In the genomic region with DNA sequence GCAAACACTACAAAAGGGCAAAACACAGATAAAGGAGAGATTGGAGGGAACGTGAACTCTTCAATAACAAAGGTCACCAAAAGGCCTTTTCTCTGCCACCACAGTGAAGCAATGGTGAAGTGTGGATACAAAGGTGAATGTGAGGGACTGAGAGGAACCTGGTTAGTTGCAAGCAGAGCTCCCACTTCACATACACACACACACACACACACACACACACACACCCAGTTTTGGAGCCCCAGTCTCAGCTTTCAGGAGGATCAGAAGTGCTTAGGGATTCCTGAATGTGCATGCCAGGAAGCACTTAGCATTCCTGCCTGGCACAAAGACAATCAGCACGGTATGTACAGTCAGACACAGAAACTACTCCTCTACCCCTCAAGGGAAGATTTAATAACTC, we compare ENCODE assay signal across 23 cellular contexts.
DNase-seq lines count a peak whose midpoint lies in the region; ATAC-seq and TF ChIP-seq lines count a peak whose summit lies in the region.
"Had no signal": no experiment of that assay in that cellular context is flagged by ENCODE, and none has a peak within 500 bp of the region (broad histone marks: within the 10 kb centered on the region; RNA-seq: fewer than 3 reads in every experiment).

No MANE protein-coding gene starts in this region.

- no peak for TF ChIP-seq CTCF in HFFc6 (IDR thresholded peaks at IDR 0.05)
- no peak for TF ChIP-seq CTCF in fibroblast of mammary gland (conservative IDR thresholded peaks at IDR 0.05; ENCODE audit: control insufficient read depth, insufficient read depth, low read depth, low read length)
- TF ChIP-seq CTCF in lower lobe of right lung (IDR thresholded peaks at IDR 0.05) = no peak
- no peak for TF ChIP-seq CTCF in esophagus muscularis mucosa (IDR thresholded peaks at IDR 0.05)

- no peaks in the 10 kb centered on the region for H3K9me3 Mint-ChIP-seq in HFFc6
- H3K9me3 Mint-ChIP-seq in activated T-helper 1 cell treated with anti-CD3 and anti-CD28 coated beads, Interleukin-12 subunit alpha, Interleukin-12 subunit beta, Interleukin-2, Interleukin-4 antibody, amounts not matched to agents 30 ng/mL and 10 ng/mL and 1 ng/mL, durations not matched to agents 14 hours and 24 hours and 36 hours = no peaks in the 10 kb centered on the region
- H3K9me3 Mint-ChIP-seq: activated naive CD4-positive, alpha-beta T cell treated with anti-CD3 and anti-CD28 coated beads, Interleukin-2, amount 10 ng/mL, durations not matched to agents 7 days and 5 days; naive thymus-derived CD8-positive, alpha-beta T cell had no signal

- peaks cover 9% of the 10 kb centered on the region for H3K36me3 Mint-ChIP-seq in HFFc6 (ENCODE audit: low read depth)
- H3K36me3 Mint-ChIP-seq in activated T-helper 1 cell treated with anti-CD3 and anti-CD28 coated beads, Interleukin-12 subunit alpha, Interleukin-12 subunit beta, Interleukin-2, Interleukin-4 antibody, amounts not matched to agents 30 ng/mL and 10 ng/mL and 1 ng/mL, durations not matched to agents 14 hours and 24 hours and 36 hours (ENCODE audit: low read depth) = peaks cover 26% of the 10 kb centered on the region

- DNase-seq in AG08395 (ENCODE audit: low spot score) = peak; percentile 26
- DNase-seq in HFFc6 = peak; percentile 7
- peak; percentile 2 for DNase-seq in fibroblast of mammary gland (ENCODE audit: low read depth)
- DNase-seq in lower lobe of right lung = peak; percentile 46
- DNase-seq in mucosa of gallbladder (ENCODE audit: low spot score) = no peak
- DNase-seq in NCI-H187 treated with DMSO at 0.1 percent for 48 hours (lab: John Stamatoyannopoulos, UW) = no peak
- DNase-seq in activated T-helper 1 cell treated with anti-CD3 and anti-CD28 coated beads, Interleukin-12 subunit alpha, Interleukin-12 subunit beta, Interleukin-2, Interleukin-4 antibody, amounts not matched to agents 30 ng/mL and 10 ng/mL and 1 ng/mL, durations not matched to agents 14 hours and 24 hours and 36 hours (ENCODE audit: low spot score) = no peak
- DNase-seq in esophagus muscularis mucosa (ENCODE audit: extremely low spot score) = no peak
- DNase-seq: activated CD4-positive, alpha-beta T cell treated with anti-CD3 and anti-CD28 coated beads for 4 hours; activated CD8-positive, alpha-beta memory T cell treated with anti-CD3 and anti-CD28 coated beads, Interleukin-2, amount 50 U/mL, for 48 hours; activated naive CD4-positive, alpha-beta T cell treated with anti-CD3 and anti-CD28 coated beads, Interleukin-2, amount 10 ng/mL, durations not matched to agents 7 days and 5 days; central memory CD4-positive, alpha-beta T cell; COR-L47; glutamatergic neuron; kidney; naive thymus-derived CD8-positive, alpha-beta T cell; NCI-H1694; NCI-H82; sigmoid colon; stimulated activated CD4-positive, alpha-beta T cell treated with anti-CD3 and anti-CD28 coated beads, Interleukin-4, amount 100 ng/mL, for 24 hours had no signal

- WGBS in esophagus muscularis mucosa = 58% methylated on average over 2 of the region's 2 CpGs

- H3K9me3 ChIP-seq in lower lobe of right lung (no peaks in the 10 kb centered on the region), esophagus muscularis mucosa (no peaks in the 10 kb centered on the region)
- H3K9me3 ChIP-seq: sigmoid colon, tibial nerve had no signal

- no peaks in the 10 kb centered on the region for H3K27me3 Mint-ChIP-seq in HFFc6 (ENCODE audit: insufficient read depth)
- no peaks in the 10 kb centered on the region for H3K27me3 Mint-ChIP-seq in activated T-helper 1 cell treated with anti-CD3 and anti-CD28 coated beads, Interleukin-12 subunit alpha, Interleukin-12 subunit beta, Interleukin-2, Interleukin-4 antibody, amounts not matched to agents 30 ng/mL and 10 ng/mL and 1 ng/mL, durations not matched to agents 14 hours and 24 hours and 36 hours (ENCODE audit: insufficient read depth)
- H3K27me3 Mint-ChIP-seq: activated naive CD4-positive, alpha-beta T cell treated with anti-CD3 and anti-CD28 coated beads, Interleukin-2, amount 10 ng/mL, durations not matched to agents 7 days and 5 days; naive thymus-derived CD8-positive, alpha-beta T cell had no signal

- intact Hi-C loops in lower lobe of right lung (cut with DNase I) = no loop called here
- intact Hi-C loops in activated T-helper 1 cell treated with anti-CD3 and anti-CD28 coated beads, Interleukin-12 subunit alpha, Interleukin-12 subunit beta, Interleukin-2, Interleukin-4 antibody, amounts not matched to agents 30 ng/mL and 10 ng/mL and 1 ng/mL, durations not matched to agents 14 hours and 24 hours and 36 hours (cut with micrococcal nuclease) = no loop called here
- intact Hi-C loops in esophagus muscularis mucosa (cut with DNase I) = no loop called here

- TF ChIP-seq EP300 in esophagus muscularis mucosa (IDR thresholded peaks at IDR 0.05) = no peak

- H3K36me3 ChIP-seq in lower lobe of right lung (no peaks in the 10 kb centered on the region), esophagus muscularis mucosa (no peaks in the 10 kb centered on the region)
- H3K36me3 ChIP-seq: tibial nerve had no signal

- H3K27me3 ChIP-seq in lower lobe of right lung (ENCODE audit: low read depth) = no peaks in the 10 kb centered on the region
- H3K27me3 ChIP-seq in esophagus muscularis mucosa = no peaks in the 10 kb centered on the region
- H3K27me3 ChIP-seq: sigmoid colon, tibial nerve had no signal

- peak; percentile 80 to 88 for ATAC-seq in lower lobe of right lung
- ATAC-seq: naive thymus-derived CD8-positive, alpha-beta T cell had no signal

- no peak overlapping the region for H3K4me3 Mint-ChIP-seq in HFFc6
- H3K4me3 Mint-ChIP-seq in activated T-helper 1 cell treated with anti-CD3 and anti-CD28 coated beads, Interleukin-12 subunit alpha, Interleukin-12 subunit beta, Interleukin-2, Interleukin-4 antibody, amounts not matched to agents 30 ng/mL and 10 ng/mL and 1 ng/mL, durations not matched to agents 14 hours and 24 hours and 36 hours = no peak overlapping the region
- H3K4me3 Mint-ChIP-seq: activated naive CD4-positive, alpha-beta T cell treated with anti-CD3 and anti-CD28 coated beads, Interleukin-2, amount 10 ng/mL, durations not matched to agents 7 days and 5 days; naive thymus-derived CD8-positive, alpha-beta T cell; T-helper 1 cell treated with Interleukin-12 subunit alpha and Interleukin-12 subunit beta and Interleukin-4 antibody, amounts not matched to agents 30 μg/mL and 1 μg/mL, for 36 hours had no signal

- H3K4me1 ChIP-seq in lower lobe of right lung (no peaks in the 10 kb centered on the region), esophagus muscularis mucosa (peaks cover 0 to 11% (median 2%) of the 10 kb centered on the region in 4 donors)
- H3K4me1 ChIP-seq: tibial nerve had no signal

- H3K4me3 ChIP-seq in fibroblast of mammary gland (ENCODE audit: control insufficient read depth, low read depth, low read length) (no peak overlapping the region), lower lobe of right lung (no peak overlapping the region), esophagus muscularis mucosa (no peak overlapping the region)
- H3K4me3 ChIP-seq: sigmoid colon, tibial nerve had no signal

- H3K27ac Mint-ChIP-seq in HFFc6 = no peak overlapping the region
- H3K27ac Mint-ChIP-seq in activated T-helper 1 cell treated with anti-CD3 and anti-CD28 coated beads, Interleukin-12 subunit alpha, Interleukin-12 subunit beta, Interleukin-2, Interleukin-4 antibody, amounts not matched to agents 30 ng/mL and 10 ng/mL and 1 ng/mL, durations not matched to agents 14 hours and 24 hours and 36 hours = no peak overlapping the region
- H3K27ac Mint-ChIP-seq: activated naive CD4-positive, alpha-beta T cell treated with anti-CD3 and anti-CD28 coated beads, Interleukin-2, amount 10 ng/mL, durations not matched to agents 7 days and 5 days; T-helper 1 cell treated with Interleukin-12 subunit alpha and Interleukin-12 subunit beta and Interleukin-4 antibody, amounts not matched to agents 30 μg/mL and 1 μg/mL, for 36 hours had no signal

- H3K4me1 Mint-ChIP-seq in HFFc6 (ENCODE audit: low read depth) = peaks cover 11% of the 10 kb centered on the region; the same call in 1 of the 2 replicates
- H3K4me1 Mint-ChIP-seq in activated T-helper 1 cell treated with anti-CD3 and anti-CD28 coated beads, Interleukin-12 subunit alpha, Interleukin-12 subunit beta, Interleukin-2, Interleukin-4 antibody, amounts not matched to agents 30 ng/mL and 10 ng/mL and 1 ng/mL, durations not matched to agents 14 hours and 24 hours and 36 hours (ENCODE audit: low read depth) = no peaks in the 10 kb centered on the region
- H3K4me1 Mint-ChIP-seq: activated naive CD4-positive, alpha-beta T cell treated with anti-CD3 and anti-CD28 coated beads, Interleukin-2, amount 10 ng/mL, durations not matched to agents 7 days and 5 days had no signal

- TF ChIP-seq POLR2A in esophagus muscularis mucosa (IDR thresholded peaks at IDR 0.05; ENCODE audit: low read depth) = no peak

- H3K27ac ChIP-seq in lower lobe of right lung (no peak overlapping the region), esophagus muscularis mucosa (replicated peaks in 1 of 4) (peak overlapping the region in 1 of 4 donors; percentile 26)
- H3K27ac ChIP-seq: HL-60, tibial nerve had no signal

Comparison
In these comparisons a context has a peak if more than half of its experiments do, and no peak if none do; other contexts are left out.
1. DNase-seq: peak in AG08395 (single experiment), HFFc6 (single experiment), fibroblast of mammary gland (single experiment) and lower lobe of right lung (single experiment); none in mucosa of gallbladder (single experiment), NCI-H187 treated with DMSO at 0.1 percent for 48 hours (single experiment), activated T-helper 1 cell treated with anti-CD3 and anti-CD28 coated beads, Interleukin-12 subunit alpha, Interleukin-12 subunit beta, Interleukin-2, Interleukin-4 antibody, amounts not matched to agents 30 ng/mL and 10 ng/mL and 1 ng/mL, durations not matched to agents 14 hours and 24 hours and 36 hours (single experiment) and esophagus muscularis mucosa (single experiment).